10 cellular contexts compared by ENCODE assay signal in genomic region chr3:183541738-183542137, GRCh38.
A peak's percentile ranks its signal among the peaks of the same experiment; 100 is the strongest.
DNase-seq lines count a peak whose midpoint lies in the region; ATAC-seq and TF ChIP-seq lines count a peak whose summit lies in the region.
"Had no signal": no experiment of that assay in that cellular context is flagged by ENCODE, and none has a peak within 500 bp of the region (broad histone marks: within the 10 kb centered on the region; RNA-seq: fewer than 3 reads in every experiment).

No MANE protein-coding gene starts in this region.

- peak overlapping the region; percentile 11 for H3K4me3 ChIP-seq in SU-DHL-6 (ENCODE audit: insufficient read depth, low read length, poor library complexity, severe bottlenecking)

- DNase-seq in GDM1 (lab: John Stamatoyannopoulos, UW) (peak; percentile 18), medulla oblongata (ENCODE audit: extremely low spot score) (peak; percentile 60), NCI-H2107 treated with DMSO at 0.1 percent for 48 hours (lab: John Stamatoyannopoulos, UW; ENCODE audit: unreplicated experiment) (no peak), NCI-H510A (lab: John Stamatoyannopoulos, UW) (no peak), superior temporal gyrus (ENCODE audit: extremely low spot score) (no peak)
- DNase-seq in activated effector memory CD4-positive, alpha-beta T cell treated with Interleukin-2 at 50 U/mL for 16 hours: no peak
- DNase-seq: EL, foreskin keratinocyte had no signal

- peaks cover 70% of the 10 kb centered on the region for H3F3A ChIP-seq in SU-DHL-6 (ENCODE audit: insufficient read depth)

- H3K9me2 ChIP-seq in SU-DHL-6 (replicated peaks; ENCODE audit: insufficient read depth, low read length): no peaks in the 10 kb centered on the region

- H3K4me2 ChIP-seq in SU-DHL-6 (ENCODE audit: low read depth, low read length, poor library complexity, severe bottlenecking): peak overlapping the region; percentile 47

- H3K9ac ChIP-seq in SU-DHL-6 (ENCODE audit: low read length): peak overlapping the region; percentile 44

- H2AFZ ChIP-seq in SU-DHL-6 (ENCODE audit: low read depth, low read length, severe bottlenecking): no peak overlapping the region

- no peak for TF ChIP-seq CTCF in SU-DHL-6 (IDR thresholded peaks at IDR 0.05; ENCODE audit: insufficient read depth, low read length, poor library complexity, severe bottlenecking)

- H3K27ac ChIP-seq in SU-DHL-6 (ENCODE audit: low read depth, low read length): peak overlapping the region; percentile 84
- H3K27ac ChIP-seq: foreskin keratinocyte had no signal

- H3K27me3 ChIP-seq in SU-DHL-6 (ENCODE audit: low read length): no peaks in the 10 kb centered on the region
- H3K27me3 ChIP-seq: foreskin keratinocyte had no signal

- H3K9me3 ChIP-seq in SU-DHL-6 (ENCODE audit: insufficient read depth, low read length): no peaks in the 10 kb centered on the region

- no peaks in the 10 kb centered on the region for H3K36me3 ChIP-seq in SU-DHL-6 (ENCODE audit: low read length)

- ATAC-seq in GM21529 (IDR thresholded peaks at IDR 0.05; ENCODE audit: unreplicated experiment): peak; percentile 50
- ATAC-seq: foreskin keratinocyte had no signal

- H3K79me2 ChIP-seq in SU-DHL-6 (ENCODE audit: insufficient read depth, low read length): peaks cover 100% of the 10 kb centered on the region

- no peaks in the 10 kb centered on the region for H4K20me1 ChIP-seq in SU-DHL-6 (ENCODE audit: low read depth, low read length)

Comparison
In these comparisons a context has a peak if more than half of its experiments do, and no peak if none do; other contexts are left out.
1. DNase-seq: peak in GDM1 (single experiment) and medulla oblongata (single experiment); none in NCI-H2107 treated with DMSO at 0.1 percent for 48 hours (single experiment), NCI-H510A (single experiment), superior temporal gyrus (single experiment) and activated effector memory CD4-positive, alpha-beta T cell treated with Interleukin-2 at 50 U/mL for 16 hours (single experiment).